In the genomic region with DNA sequence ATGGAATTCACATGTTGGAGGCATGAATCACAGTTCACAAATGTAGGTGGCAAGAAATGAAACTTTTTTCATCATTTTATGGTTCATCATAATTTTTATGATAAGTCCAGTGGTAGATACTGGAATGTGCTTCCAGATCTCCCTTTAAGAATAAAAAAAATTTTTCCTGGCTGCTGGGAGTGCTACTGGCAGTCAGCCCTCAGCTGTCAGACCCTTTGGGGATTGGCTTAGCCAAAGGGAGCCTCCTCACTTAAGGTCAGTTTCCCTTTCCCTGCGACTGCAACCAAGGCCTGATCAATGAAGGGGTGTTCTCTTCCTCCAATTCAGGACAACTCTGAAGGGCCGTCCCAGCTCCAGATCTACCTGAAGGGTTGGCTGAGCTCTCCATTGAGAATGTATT, we compare ENCODE assay signal across 22 cellular contexts. TPM values are rescaled to one million over a fixed set of nuclear protein-coding genes. Genes with fewer than 3 reads are reported as not detected.
DNase-seq lines count a peak whose midpoint lies in the region; ATAC-seq and TF ChIP-seq lines count a peak whose summit lies in the region.
"Had no signal": no experiment of that assay in that cellular context is flagged by ENCODE, and none has a peak within 500 bp of the region (broad histone marks: within the 10 kb centered on the region; RNA-seq: fewer than 3 reads in every experiment).

No MANE protein-coding gene starts in this region.

- H3K4me3 Mint-ChIP-seq in activated naive CD4-positive, alpha-beta T cell treated with anti-CD3 and anti-CD28 coated beads, Interleukin-2, amount 10 ng/mL, durations not matched to agents 7 days and 5 days, result no peak overlapping the region
- H3K4me3 Mint-ChIP-seq: B cell; CD4-positive, CD25-positive, alpha-beta regulatory T cell; CD8-positive, alpha-beta T cell had no signal

- peaks cover 7% of the 10 kb centered on the region for H3K9me3 Mint-ChIP-seq in activated naive CD4-positive, alpha-beta T cell treated with anti-CD3 and anti-CD28 coated beads, Interleukin-2, amount 10 ng/mL, durations not matched to agents 7 days and 5 days

- no peaks in the 10 kb centered on the region for H3K36me3 Mint-ChIP-seq in activated naive CD4-positive, alpha-beta T cell treated with anti-CD3 and anti-CD28 coated beads, Interleukin-2, amount 10 ng/mL, durations not matched to agents 7 days and 5 days
- H3K36me3 Mint-ChIP-seq: CD4-positive, CD25-positive, alpha-beta regulatory T cell; CD8-positive, alpha-beta T cell had no signal

- TF ChIP-seq CTCF in right atrium auricular region (IDR thresholded peaks at IDR 0.05), result no peak

- H3K4me3 ChIP-seq in right atrium auricular region, result no peak overlapping the region
- H3K4me3 ChIP-seq: BLaER1, GM12878, GM23248 had no signal

- ATAC-seq in Right ventricle myocardium inferior, result peak; percentile 67
- ATAC-seq in left ventricle myocardium superior, result peak; percentile 52
- ATAC-seq: CD8-positive, alpha-beta T cell; GM12878 had no signal

- H3K27ac Mint-ChIP-seq in activated naive CD4-positive, alpha-beta T cell treated with anti-CD3 and anti-CD28 coated beads, Interleukin-2, amount 10 ng/mL, durations not matched to agents 7 days and 5 days, result no peak overlapping the region
- H3K27ac Mint-ChIP-seq: B cell; CD4-positive, CD25-positive, alpha-beta regulatory T cell; CD8-positive, alpha-beta T cell had no signal

- H3K9me3 ChIP-seq in right atrium auricular region, result peaks cover 7 to 19% of the 10 kb centered on the region in 2 donors

- intact Hi-C loops in Right ventricle myocardium inferior (cut with DNase I) (no loop called here), left ventricle myocardium superior (cut with micrococcal nuclease) (no loop called here)

- CTCF ChIA-PET in activated naive CD4-positive, alpha-beta T cell treated with anti-CD3 and anti-CD28 coated beads, Interleukin-2, amount 10 ng/mL, durations not matched to agents 7 days and 5 days (lab: Charles Lee), result interaction anchor here (1.7 kb wide), 1 partner anchor 12 kb away, joined by 6 read pairs; no protein-coding TSS in a partner anchor

- H3K27me3 Mint-ChIP-seq in activated naive CD4-positive, alpha-beta T cell treated with anti-CD3 and anti-CD28 coated beads, Interleukin-2, amount 10 ng/mL, durations not matched to agents 7 days and 5 days, result peaks cover 23% of the 10 kb centered on the region

- no peaks in the 10 kb centered on the region for H3K36me3 ChIP-seq in right atrium auricular region
- H3K36me3 ChIP-seq: BLaER1 had no signal

- peaks cover 0 to 4% of the 10 kb centered on the region in 2 donors for H3K4me1 ChIP-seq in right atrium auricular region
- H3K4me1 ChIP-seq: Caco-2 had no signal

- DNase-seq in Right ventricle myocardium inferior (ENCODE audit: missing footprints) (no peak), right atrium auricular region (ENCODE audit: low spot score) (no peak), HS-27A (ENCODE audit: low read depth) (peak; percentile 50), left ventricle myocardium superior (no peak), D341Med (ENCODE audit: low spot score) (no peak)
- DNase-seq in activated naive CD4-positive, alpha-beta T cell treated with anti-CD3 and anti-CD28 coated beads, Interleukin-2, amount 10 ng/mL, durations not matched to agents 7 days and 5 days, result no peak
- DNase-seq: Caco-2; CD4-positive, CD25-positive, alpha-beta regulatory T cell; CD8-positive, alpha-beta T cell; DMS 273 treated with DMSO at 0.1 percent for 48 hours; DMS79; EL; GDM1; GM23248; H7; HCEC 1CT had no signal

- H3K4me1 Mint-ChIP-seq in activated naive CD4-positive, alpha-beta T cell treated with anti-CD3 and anti-CD28 coated beads, Interleukin-2, amount 10 ng/mL, durations not matched to agents 7 days and 5 days, result no peaks in the 10 kb centered on the region
- H3K4me1 Mint-ChIP-seq: B cell had no signal

- no peaks in the 10 kb centered on the region for H3K27me3 ChIP-seq in right atrium auricular region
- H3K27me3 ChIP-seq: BLaER1 had no signal

- H3K27ac ChIP-seq in right atrium auricular region, result no peak overlapping the region
- H3K27ac ChIP-seq: 22Rv1, BLaER1, C4-2B, GM23248 had no signal

RNA-seq across cellular contexts. Expression of gene LYZL4, which starts 20.7 kb away (rescaled TPM):
- total RNA-seq in Right ventricle myocardium inferior (not detected), right atrium auricular region (not detected), left ventricle myocardium superior (not detected)
- total RNA-seq: B cell; Caco-2; CD4-positive, CD25-positive, alpha-beta regulatory T cell; CD8-positive, alpha-beta T cell; GM23248; H1; H7 had no signal
